Comparison of ENCODE assay signal across 1 cellular context in the genomic region with DNA sequence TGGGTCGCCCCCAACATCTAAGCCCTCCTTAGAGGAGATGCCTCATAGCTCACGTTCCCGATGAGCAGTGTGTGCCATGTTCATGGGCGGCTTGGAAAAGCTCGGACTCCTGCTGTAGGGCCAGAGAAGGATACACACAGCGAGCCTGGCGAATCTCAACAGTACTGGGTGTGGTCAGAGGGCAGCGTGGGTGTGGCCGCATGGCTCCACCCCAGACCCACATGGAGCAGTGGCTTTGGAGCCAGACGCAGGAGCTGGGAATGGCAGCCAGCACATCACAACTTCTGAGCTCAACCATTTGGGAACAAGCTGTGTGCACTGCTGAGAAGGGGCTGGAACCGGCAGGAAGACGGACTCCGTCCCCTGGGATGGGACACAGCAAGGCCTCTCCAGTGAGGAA.
TF ChIP-seq lines count a peak whose summit lies in the region.

No MANE protein-coding gene starts in this region.

TF ChIP-seq in IMR-90, 13 proteins besides CTCF, POLR2A, EP300 and RAD21 (continued from another document):
- TF ChIP-seq, protein P1, sequence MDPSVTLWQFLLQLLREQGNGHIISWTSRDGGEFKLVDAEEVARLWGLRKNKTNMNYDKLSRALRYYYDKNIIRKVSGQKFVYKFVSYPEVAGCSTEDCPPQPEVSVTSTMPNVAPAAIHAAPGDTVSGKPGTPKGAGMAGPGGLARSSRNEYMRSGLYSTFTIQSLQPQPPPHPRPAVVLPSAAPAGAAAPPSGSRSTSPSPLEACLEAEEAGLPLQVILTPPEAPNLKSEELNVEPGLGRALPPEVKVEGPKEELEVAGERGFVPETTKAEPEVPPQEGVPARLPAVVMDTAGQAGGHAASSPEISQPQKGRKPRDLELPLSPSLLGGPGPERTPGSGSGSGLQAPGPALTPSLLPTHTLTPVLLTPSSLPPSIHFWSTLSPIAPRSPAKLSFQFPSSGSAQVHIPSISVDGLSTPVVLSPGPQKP (IDR thresholded peaks at IDR 0.05; ENCODE audit: borderline replicate concordance, low read depth, low read length): no peak
- TF ChIP-seq MAZ (IDR thresholded peaks at IDR 0.05; ENCODE audit: borderline replicate concordance, low read depth, low read length): no peak
- TF ChIP-seq CEBPB (IDR thresholded peaks at IDR 0.05; ENCODE audit: low read depth, low read length): no peak
- TF ChIP-seq FOS (IDR thresholded peaks at IDR 0.05; ENCODE audit: low read depth, low read length): no peak
- TF ChIP-seq RFX5 (IDR thresholded peaks at IDR 0.05; ENCODE audit: low read depth, low read length): no peak
- TF ChIP-seq RCOR1 (IDR thresholded peaks at IDR 0.05; ENCODE audit: insufficient replicate concordance, low read length): no peak
- TF ChIP-seq BHLHE40 (IDR thresholded peaks at IDR 0.05; ENCODE audit: low read depth, low read length): no peak
- no peak for TF ChIP-seq NFE2L2 (IDR thresholded peaks at IDR 0.05; ENCODE audit: low read depth, low read length)
- TF ChIP-seq CHD1 (IDR thresholded peaks at IDR 0.05; ENCODE audit: low read depth, low read length): no peak
- TF ChIP-seq, protein P2, sequence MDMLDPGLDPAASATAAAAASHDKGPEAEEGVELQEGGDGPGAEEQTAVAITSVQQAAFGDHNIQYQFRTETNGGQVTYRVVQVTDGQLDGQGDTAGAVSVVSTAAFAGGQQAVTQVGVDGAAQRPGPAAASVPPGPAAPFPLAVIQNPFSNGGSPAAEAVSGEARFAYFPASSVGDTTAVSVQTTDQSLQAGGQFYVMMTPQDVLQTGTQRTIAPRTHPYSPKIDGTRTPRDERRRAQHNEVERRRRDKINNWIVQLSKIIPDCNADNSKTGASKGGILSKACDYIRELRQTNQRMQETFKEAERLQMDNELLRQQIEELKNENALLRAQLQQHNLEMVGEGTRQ (IDR thresholded peaks at IDR 0.05; ENCODE audit: low read depth, low read length): no peak
